In genomic region chr6:22882581-22882980, GRCh38 we compare ENCODE assay signal across 19 cellular contexts.
DNase-seq lines count a peak whose midpoint lies in the region; ATAC-seq, FAIRE-seq and TF ChIP-seq lines count a peak whose summit lies in the region.
"Had no signal": no experiment of that assay in that cellular context is flagged by ENCODE, and none has a peak within 500 bp of the region (broad histone marks: within the 10 kb centered on the region; RNA-seq: fewer than 3 reads in every experiment).

No MANE protein-coding gene starts in this region.

- H3K27ac ChIP-seq in GM23248 (no peak overlapping the region), astrocyte (ENCODE audit: low read depth, low read length) (peak overlapping the region; percentile 40), foreskin keratinocyte (peak overlapping the region; percentile 91), spleen (peak overlapping the region in 6 of 8 donors; percentile 6 to 70 (median 40))

- DNase-seq in GM23248: peak; percentile 15
- DNase-seq in astrocyte (ENCODE audit: low read depth): no peak
- DNase-seq in foreskin keratinocyte: no peak
- no peak for DNase-seq in spleen
- DNase-seq in NCI-H2107 (lab: John Stamatoyannopoulos, UW): no peak
- no peak for DNase-seq in NCI-H1694 treated with DMSO at 0.1 percent for 48 hours (lab: John Stamatoyannopoulos, UW)
- DNase-seq: ACHN; C1 segment of cervical spinal cord; CD8-positive, alpha-beta memory T cell; DMS79; KG1; NCI-H1417; NCI-H1930; NCI-H345; NCI-H524 treated with DMSO at 0.1 percent for 48 hours; PC-3 had no signal

- TF ChIP-seq CTCF in astrocyte (IDR thresholded peaks at IDR 0.05; ENCODE audit: insufficient read depth, low read depth, low read length) (no peak), foreskin keratinocyte (conservative IDR thresholded peaks at IDR 0.05) (no peak), spleen (IDR thresholded peaks at IDR 0.05 in 8 of 11, conservative IDR thresholded peaks at IDR 0.05 in 3 of 11) (no peak)

- H4K20me1 ChIP-seq in GM23248 (ENCODE audit: insufficient read depth) (no peaks in the 10 kb centered on the region), astrocyte (ENCODE audit: insufficient read depth, low read length) (no peaks in the 10 kb centered on the region)

- no peaks in the 10 kb centered on the region for H3K9me3 Mint-ChIP-seq in astrocyte (ENCODE audit: unreplicated experiment)

- intact Hi-C loops in spleen (cut with DNase I; ENCODE audit: low total_unique reads): no loop called here

- no peaks in the 10 kb centered on the region for H3K27me3 Mint-ChIP-seq in astrocyte (ENCODE audit: low read depth, unreplicated experiment)
- H3K27me3 Mint-ChIP-seq: CD8-positive, alpha-beta memory T cell had no signal

- H3K79me2 ChIP-seq in GM23248 (ENCODE audit: insufficient read depth): no peaks in the 10 kb centered on the region
- H3K79me2 ChIP-seq in astrocyte (ENCODE audit: insufficient read depth, low read length): no peaks in the 10 kb centered on the region

- WGBS in GM23248 (ENCODE audit: low coverage in 1 of 2, low lambda C conversion rate in 2 of 2, missing lambda C conversion rate in 2 of 2), 2 experiments: 87 to 92% methylated on average over 2 of the region's 2 CpGs
- WGBS in spleen, 5 donors: 61 to 71% (median 65%) methylated on average over 2 of the region's 2 CpGs

- in situ Hi-C loops in GM23248 (cut with MboI): no loop called here

- ATAC-seq in foreskin keratinocyte: no peak
- ATAC-seq in HG03025 (IDR thresholded peaks at IDR 0.05; ENCODE audit: low FRiP score, unreplicated experiment): no peak
- ATAC-seq: HepG2, PC-3, Right ventricle myocardium inferior had no signal

- H3K4me2 ChIP-seq in GM23248 (ENCODE audit: unreplicated experiment): no peak overlapping the region
- no peak overlapping the region for H3K4me2 ChIP-seq in astrocyte (ENCODE audit: low read length)

- no peak overlapping the region for H3K4me3 Mint-ChIP-seq in astrocyte (ENCODE audit: unreplicated experiment)
- H3K4me3 Mint-ChIP-seq: CD8-positive, alpha-beta memory T cell had no signal

- no peak overlapping the region for H3K4me3 ChIP-seq in GM23248
- H3K4me3 ChIP-seq in astrocyte (ENCODE audit: insufficient read depth, low read depth, low read length): no peak overlapping the region
- no peak overlapping the region for H3K4me3 ChIP-seq in spleen

- no peak for TF ChIP-seq POLR2A in spleen (IDR thresholded peaks at IDR 0.05)

- no peaks in the 10 kb centered on the region for H3K9me3 ChIP-seq in GM23248 (ENCODE audit: low read depth)
- H3K9me3 ChIP-seq in astrocyte (ENCODE audit: insufficient read depth, low read depth, low read length): no peaks in the 10 kb centered on the region
- no peaks in the 10 kb centered on the region for H3K9me3 ChIP-seq in spleen

- H3K4me1 ChIP-seq in GM23248 (ENCODE audit: insufficient read depth) (peaks cover 55% of the 10 kb centered on the region), astrocyte (ENCODE audit: insufficient read depth, low read length) (peaks cover 41% of the 10 kb centered on the region), foreskin keratinocyte (peaks cover 15% of the 10 kb centered on the region), spleen (peaks cover 0 to 7% (median 1%) of the 10 kb centered on the region in 6 donors)

- H3K9ac ChIP-seq in GM23248 (no peak overlapping the region), astrocyte (ENCODE audit: low read length) (no peak overlapping the region)

- no peaks in the 10 kb centered on the region for H3K36me3 ChIP-seq in GM23248 (ENCODE audit: low read depth)
- H3K36me3 ChIP-seq in astrocyte (ENCODE audit: insufficient read depth, low read length): no peaks in the 10 kb centered on the region
- no peaks in the 10 kb centered on the region for H3K36me3 ChIP-seq in spleen

- H3K9me2 ChIP-seq in GM23248 (ENCODE audit: insufficient read depth): no peaks in the 10 kb centered on the region

- no peaks in the 10 kb centered on the region for H3K27me3 ChIP-seq in GM23248 (replicated peaks; ENCODE audit: insufficient read depth)
- H3K27me3 ChIP-seq in astrocyte (ENCODE audit: insufficient read depth, low read length): no peaks in the 10 kb centered on the region
- no peaks in the 10 kb centered on the region for H3K27me3 ChIP-seq in foreskin keratinocyte
- H3K27me3 ChIP-seq in spleen (replicated peaks in 1 of 7): no peaks in the 10 kb centered on the region

- peaks cover 39% of the 10 kb centered on the region for H3F3A ChIP-seq in GM23248 (ENCODE audit: insufficient read depth)

- H3K4me1 Mint-ChIP-seq in astrocyte (ENCODE audit: low read depth, unreplicated experiment): peaks cover 51% of the 10 kb centered on the region
- H3K4me1 Mint-ChIP-seq: CD8-positive, alpha-beta memory T cell had no signal

- H2AFZ ChIP-seq in GM23248 (0 out of 2 replicates have a peak overlapping the region, but pooled peaks have one; percentile 25), astrocyte (ENCODE audit: low read depth, low read length) (no peak overlapping the region)

- no peaks in the 10 kb centered on the region for H3K36me3 Mint-ChIP-seq in astrocyte (ENCODE audit: low read depth, unreplicated experiment)
- H3K36me3 Mint-ChIP-seq: CD8-positive, alpha-beta memory T cell had no signal

- H3K27ac Mint-ChIP-seq in astrocyte (ENCODE audit: unreplicated experiment): peak overlapping the region; percentile 77
- H3K27ac Mint-ChIP-seq: CD8-positive, alpha-beta memory T cell had no signal

- no peak for FAIRE-seq in astrocyte (lab: Jason Lieb, UNC)
- FAIRE-seq: HepG2 had no signal
